8 cellular contexts compared by ENCODE assay signal in genomic region chr6:137043710-137044365, GRCh38. TPM values are rescaled to one million over a fixed set of nuclear protein-coding genes. Genes with fewer than 3 reads are reported as not detected.
A peak's percentile ranks its signal among the peaks of the same experiment; 100 is the strongest.
DNase-seq lines count a peak whose midpoint lies in the region; ATAC-seq, FAIRE-seq and TF ChIP-seq lines count a peak whose summit lies in the region.

No MANE protein-coding gene starts in this region.

- H3K27me3 ChIP-seq in mucosa of rectum (ENCODE audit: control insufficient read depth in 2 of 2, insufficient read depth in 2 of 2, low read length in 2 of 2) (peaks cover 6 to 14% of the 10 kb centered on the region in 2 donors), aorta (ENCODE audit: control insufficient read depth in 1 of 2, insufficient read depth in 2 of 2, low read length in 1 of 2) (no peaks in the 10 kb centered on the region)

- H3K27ac ChIP-seq in mucosa of rectum (ENCODE audit: low read depth in 2 of 2, low read length in 2 of 2) (peak overlapping the region; percentile 63 to 71), aorta (ENCODE audit: low read depth in 1 of 2, low read length in 2 of 2) (no peak overlapping the region)

- FAIRE-seq in GM12892 (lab: Jason Lieb, UNC): peak; percentile 42

- H3K9ac ChIP-seq in mucosa of rectum (ENCODE audit: low read depth in 1 of 2, low read length in 2 of 2): peak overlapping the region; percentile 63 to 82

- no peak for TF ChIP-seq POLR2A in GM12892 (IDR thresholded peaks at IDR 0.05; ENCODE audit: low read depth, low read length)

- DNase-seq in AG10803 (ENCODE audit: low read depth) (peak; percentile 29), GM12892 (ENCODE audit: insufficient read length) (no peak), SK-N-DZ (ENCODE audit: low spot score) (peak; percentile 12), epithelial cell of proximal tubule (ENCODE audit: low read depth) (peak; percentile 1), aorta (peak; percentile 34 to 79)
- DNase-seq in stimulated activated naive CD4-positive, alpha-beta T cell (lab: John Stamatoyannopoulos, UW): no peak

- peak overlapping the region; percentile 76 for H3K4me3 ChIP-seq in AG10803 (ENCODE audit: low read length)
- H3K4me3 ChIP-seq in epithelial cell of proximal tubule (ENCODE audit: low read depth, low read length): peak overlapping the region; percentile 73
- H3K4me3 ChIP-seq in mucosa of rectum (ENCODE audit: low read length in 2 of 2): peak overlapping the region; percentile 63 to 83
- H3K4me3 ChIP-seq in aorta (ENCODE audit: low read length in 2 of 2): peak overlapping the region; percentile 72 to 86

- WGBS in aorta, 2 donors: 4 to 6% methylated on average over 37 to 42 of the region's 42 CpGs

- ATAC-seq in aorta (ENCODE audit: low FRiP score): peak; percentile 45
- no peak for ATAC-seq in HG02938 (IDR thresholded peaks at IDR 0.05; ENCODE audit: unreplicated experiment)

- no peak for TF ChIP-seq CTCF in AG10803 (conservative IDR thresholded peaks at IDR 0.05; ENCODE audit: low read length)
- TF ChIP-seq CTCF in epithelial cell of proximal tubule (conservative IDR thresholded peaks at IDR 0.05; ENCODE audit: low read depth, low read length): no peak

- H3K9me3 ChIP-seq in mucosa of rectum (ENCODE audit: control insufficient read depth in 2 of 2, low read length in 2 of 2): no peaks in the 10 kb centered on the region
- H3K9me3 ChIP-seq in aorta (ENCODE audit: control insufficient read depth, low read length): no peaks in the 10 kb centered on the region

- H3K4me1 ChIP-seq in mucosa of rectum (ENCODE audit: control insufficient read depth in 2 of 2, insufficient read depth in 2 of 2, low read length in 2 of 2) (peaks cover 5 to 11% of the 10 kb centered on the region in 2 donors), aorta (ENCODE audit: control insufficient read depth in 1 of 2, insufficient read depth in 2 of 2, low read length in 2 of 2) (no peaks in the 10 kb centered on the region)

- intact Hi-C loops in aorta (cut with DNase I): no loop called here

- H3K36me3 ChIP-seq in mucosa of rectum (ENCODE audit: control insufficient read depth in 2 of 2, insufficient read depth in 2 of 2, low read length in 2 of 2): no peaks in the 10 kb centered on the region
- H3K36me3 ChIP-seq in aorta (ENCODE audit: control insufficient read depth in 1 of 2, insufficient read depth in 2 of 2, low read length in 1 of 2): no peaks in the 10 kb centered on the region

RNA-seq across cellular contexts. Expression of gene IL20RA, which starts 0.9 kb away (rescaled TPM):
- not detected for polyA plus RNA-seq in GM12892 (2012; ENCODE audit: missing spikeins)
- 0.83 and 1.2 TPM in 2 replicates for polyA plus RNA-seq in SK-N-DZ (2014; cell fraction: cytosol; rRNA removed)
- 0.24 and 0.94 TPM in 2 replicates for polyA plus RNA-seq in SK-N-DZ (2014; cell fraction: nucleus; rRNA removed)
- 0.22 TPM in 1 of 2 replicates, not detected in the other for total RNA-seq in epithelial cell of proximal tubule
- under 1 TPM in 1 of 2 donors, not detected in 1; 0.39 TPM for total RNA-seq in aorta
- polyA plus RNA-seq in aorta: not detected

Comparison
In these comparisons a context has a peak if more than half of its experiments do, and no peak if none do; other contexts are left out.
1. DNase-seq: peak in AG10803 (single experiment), SK-N-DZ (single experiment), epithelial cell of proximal tubule (single experiment) and aorta (2 of 2); none in GM12892 (single experiment) and stimulated activated naive CD4-positive, alpha-beta T cell (0 of 6).
2. H3K27ac ChIP-seq: peak in mucosa of rectum (2 of 2); none in aorta (0 of 2).
3. Peak in every context shown above with its lines, with median percentiles within 50 percentile points of each other: H3K4me3 ChIP-seq.